ENCODE assay signal across 1 cellular context in genomic region chr2:82959677-82960076, GRCh38.
TF ChIP-seq lines count a peak whose summit lies in the region.

No MANE protein-coding gene starts in this region.

TF ChIP-seq in neural cell, 6 proteins besides CTCF, POLR2A, EP300 and RAD21 (continued from another document):
- no peak for TF ChIP-seq REST (IDR thresholded peaks at IDR 0.05; ENCODE audit: borderline replicate concordance)
- no peak for TF ChIP-seq EZH2 (IDR thresholded peaks at IDR 0.05; ENCODE audit: borderline replicate concordance, insufficient read depth, low read length, poor library complexity, severe bottlenecking)
- peak; percentile 59 for TF ChIP-seq POLR2AphosphoS5 (IDR thresholded peaks at IDR 0.05)
- TF ChIP-seq TAF1 (IDR thresholded peaks at IDR 0.05; ENCODE audit: low read depth) = no peak
